Comparison of ENCODE assay signal across 18 cellular contexts in genomic region chr5:174315471-174315870, GRCh38.
DNase-seq lines count a peak whose midpoint lies in the region; TF ChIP-seq lines count a peak whose summit lies in the region.
"Had no signal": no experiment of that assay in that cellular context is flagged by ENCODE, and none has a peak within 500 bp of the region (broad histone marks: within the 10 kb centered on the region; RNA-seq: fewer than 3 reads in every experiment).

No MANE protein-coding gene starts in this region.

- 86 to 92% methylated on average over 2 to 5 of the region's 5 CpGs for WGBS in endodermal cell (ENCODE audit: insufficient coverage in 1 of 2, insufficient read length in 1 of 2), 2 experiments
- no CpG with 5 or more reads among the region's 5 CpGs for WGBS in neuronal stem cell (ENCODE audit: extremely low coverage in 2 of 2, insufficient read length in 2 of 2, insufficient replicate concordance in 1 of 2), 2 donors
- 62 to 81% (median 68%) methylated on average over 5 of the region's 5 CpGs for WGBS in spleen, 5 donors

- H3K9ac ChIP-seq in endodermal cell (ENCODE audit: extremely low read depth, low read length, poor library complexity, severe bottlenecking) = no peak overlapping the region
- no peak overlapping the region for H3K9ac ChIP-seq in neuronal stem cell (ENCODE audit: low read depth, low read length, poor library complexity)
- H3K9ac ChIP-seq: BLaER1 treated with 17β-estradiol and CSF1 and Interleukin-3, amounts not matched to agents 10 nM and 100 nM; GM23248 had no signal

- no peak for TF ChIP-seq POLR2A in spleen (IDR thresholded peaks at IDR 0.05)

- peak overlapping the region; percentile 20 for H2BK5ac ChIP-seq in neuronal stem cell (ENCODE audit: low read length)

- H3K9me3 Mint-ChIP-seq in endodermal cell = no peaks in the 10 kb centered on the region
- H3K9me3 Mint-ChIP-seq: CD8-positive, alpha-beta T cell; HFFc6 had no signal

- no peak overlapping the region for H2AFZ ChIP-seq in neuronal stem cell (ENCODE audit: low read length)
- H2AFZ ChIP-seq: GM23248 had no signal

- no peak overlapping the region for H3K4me2 ChIP-seq in neuronal stem cell (ENCODE audit: insufficient read depth, low read length, poor library complexity, severe bottlenecking)
- H3K4me2 ChIP-seq: BLaER1 treated with 17β-estradiol and CSF1 and Interleukin-3, amounts not matched to agents 10 nM and 100 nM had no signal

- H3K18ac ChIP-seq in neuronal stem cell (ENCODE audit: low read length) = peak overlapping the region; percentile 68

- no peak overlapping the region for H3K14ac ChIP-seq in neuronal stem cell (ENCODE audit: low read length)

- no peak overlapping the region for H3K4me3 Mint-ChIP-seq in endodermal cell
- H3K4me3 Mint-ChIP-seq: B cell; CD8-positive, alpha-beta T cell; HFFc6 had no signal

- H3K36me3 ChIP-seq in H7 (replicated peaks; ENCODE audit: control insufficient read depth, insufficient read depth, low read length) = no peaks in the 10 kb centered on the region
- H3K36me3 ChIP-seq in endodermal cell (ENCODE audit: control insufficient read depth, insufficient read depth, low read length) = no peaks in the 10 kb centered on the region
- no peaks in the 10 kb centered on the region for H3K36me3 ChIP-seq in neuronal stem cell (replicated peaks in 1 of 2; ENCODE audit: control insufficient read depth in 2 of 2, insufficient read depth in 2 of 2, low read length in 2 of 2)
- H3K36me3 ChIP-seq in spleen = no peaks in the 10 kb centered on the region
- H3K36me3 ChIP-seq: BLaER1 treated with 17β-estradiol and CSF1 and Interleukin-3, amounts not matched to agents 10 nM and 100 nM had no signal

- H4K91ac ChIP-seq in neuronal stem cell (ENCODE audit: low read depth, low read length, poor library complexity) = no peak overlapping the region

- no peak overlapping the region for H3K4me3 ChIP-seq in H7 (ENCODE audit: insufficient read depth, low read depth, low read length)
- no peak overlapping the region for H3K4me3 ChIP-seq in endodermal cell (ENCODE audit: low read length)
- no peak overlapping the region for H3K4me3 ChIP-seq in neuronal stem cell (ENCODE audit: low read length in 2 of 2)
- H3K4me3 ChIP-seq in spleen = no peak overlapping the region
- H3K4me3 ChIP-seq: BLaER1 treated with 17β-estradiol and CSF1 and Interleukin-3, amounts not matched to agents 10 nM and 100 nM; GM12878; GM23248 had no signal

- no peak overlapping the region for H3K4ac ChIP-seq in neuronal stem cell (ENCODE audit: low read length)

- H2AK5ac ChIP-seq in neuronal stem cell (ENCODE audit: low read depth, low read length) = no peak overlapping the region

- TF ChIP-seq CTCF in endodermal cell (conservative IDR thresholded peaks at IDR 0.05) = no peak
- no peak for TF ChIP-seq CTCF in spleen (IDR thresholded peaks at IDR 0.05 in 8 of 11, conservative IDR thresholded peaks at IDR 0.05 in 3 of 11)

- H3K27ac ChIP-seq in endodermal cell (ENCODE audit: low read depth, low read length) = no peak overlapping the region
- H3K27ac ChIP-seq in neuronal stem cell (replicated peaks; ENCODE audit: low read length) = no peak overlapping the region
- H3K27ac ChIP-seq in spleen = no peak overlapping the region
- H3K27ac ChIP-seq: BLaER1 treated with 17β-estradiol and CSF1 and Interleukin-3, amounts not matched to agents 10 nM and 100 nM; GM23248 had no signal

- H3K36me3 Mint-ChIP-seq in endodermal cell (ENCODE audit: low read depth) = no peaks in the 10 kb centered on the region
- H3K36me3 Mint-ChIP-seq: CD8-positive, alpha-beta T cell had no signal

- H2BK15ac ChIP-seq in neuronal stem cell (ENCODE audit: low read length) = peak overlapping the region; percentile 70

- intact Hi-C loops in spleen (cut with DNase I; ENCODE audit: low total_unique reads) = no loop called here

- H2BK120ac ChIP-seq in neuronal stem cell (ENCODE audit: low read depth, low read length) = no peak overlapping the region

- no peak overlapping the region for H4K8ac ChIP-seq in neuronal stem cell (ENCODE audit: low read depth, low read length)

- peaks cover 54% of the 10 kb centered on the region for H3K27me3 Mint-ChIP-seq in endodermal cell (ENCODE audit: insufficient read depth)

- H3K27me3 ChIP-seq in H7 (ENCODE audit: control insufficient read depth, insufficient read depth, low read length) = peaks cover 21% of the 10 kb centered on the region
- H3K27me3 ChIP-seq in endodermal cell (ENCODE audit: control insufficient read depth, insufficient read depth, low read length, poor library complexity, severe bottlenecking) = peaks cover 49% of the 10 kb centered on the region
- peaks cover 0 to 13% (median 0%) of the 10 kb centered on the region in 3 experiments for H3K27me3 ChIP-seq in neuronal stem cell (ENCODE audit: control insufficient read depth in 3 of 3, insufficient read depth in 3 of 3, low read depth in 1 of 3, low read length in 3 of 3)
- H3K27me3 ChIP-seq in spleen (replicated peaks in 1 of 7) = peaks cover 0 to 80% (median 20%) of the 10 kb centered on the region in 7 donors

- DNase-seq in H7 (peak; percentile 4), endodermal cell (peak; percentile 33), neuronal stem cell (ENCODE audit: low spot score) (no peak), spleen (peak; percentile 45), T-helper 1 cell (no peak), DMS79 treated with DMSO at 0.1 percent for 48 hours (lab: John Stamatoyannopoulos, UW) (no peak)
- no peak for DNase-seq in activated T-cell treated with anti-CD3 and anti-CD28 coated beads, Interleukin-2, amount 50 U/mL, for 1 hour
- DNase-seq: Calu3; CD8-positive, alpha-beta T cell; DND-41; EL; GM23248; HCEC 1CT; HFFc6; IMR-90 had no signal

- H3K9me3 ChIP-seq in endodermal cell (ENCODE audit: control insufficient read depth, low read length) = no peaks in the 10 kb centered on the region
- no peaks in the 10 kb centered on the region for H3K9me3 ChIP-seq in neuronal stem cell (replicated peaks in 1 of 2; ENCODE audit: control insufficient read depth in 2 of 2, insufficient read depth in 1 of 2, low read depth in 1 of 2, low read length in 2 of 2)
- H3K9me3 ChIP-seq in spleen = no peaks in the 10 kb centered on the region
- H3K9me3 ChIP-seq: BLaER1 treated with 17β-estradiol and CSF1 and Interleukin-3, amounts not matched to agents 10 nM and 100 nM had no signal

- no peaks in the 10 kb centered on the region for H3K4me1 ChIP-seq in endodermal cell (ENCODE audit: control insufficient read depth, insufficient read depth, low read length)
- peaks cover 0 to 8% of the 10 kb centered on the region in 2 donors for H3K4me1 ChIP-seq in neuronal stem cell (ENCODE audit: control insufficient read depth in 2 of 2, insufficient read depth in 1 of 2, low read depth in 1 of 2, low read length in 2 of 2)
- peaks cover 0 to 12% (median 9%) of the 10 kb centered on the region in 6 donors for H3K4me1 ChIP-seq in spleen

- no peak overlapping the region for H3K23ac ChIP-seq in neuronal stem cell (ENCODE audit: low read depth, low read length, poor library complexity)

- no peak overlapping the region for H3K27ac Mint-ChIP-seq in endodermal cell
- H3K27ac Mint-ChIP-seq: B cell; CD8-positive, alpha-beta T cell; HFFc6 had no signal

- no peaks in the 10 kb centered on the region for H3K79me1 ChIP-seq in neuronal stem cell (ENCODE audit: low read depth, low read length)

- H2BK12ac ChIP-seq in neuronal stem cell (ENCODE audit: low read length) = no peak overlapping the region

- no peaks in the 10 kb centered on the region for H3K4me1 Mint-ChIP-seq in endodermal cell

Comparison
In these comparisons a context has a peak if more than half of its experiments do, and no peak if none do; other contexts are left out.
1. DNase-seq: peak in H7 (single experiment), endodermal cell (single experiment) and spleen (single experiment); none in neuronal stem cell (single experiment), T-helper 1 cell (0 of 5), activated T-cell treated with anti-CD3 and anti-CD28 coated beads, Interleukin-2, amount 50 U/mL, for 1 hour (single experiment) and DMS79 treated with DMSO at 0.1 percent for 48 hours (single experiment).